ENCODE assay signal across 8 cellular contexts in genomic region chr10:6445671-6446278, GRCh38.
DNase-seq lines count a peak whose midpoint lies in the region; ATAC-seq and TF ChIP-seq lines count a peak whose summit lies in the region.

No MANE protein-coding gene starts in this region.

- no peaks in the 10 kb centered on the region for H3K9me3 ChIP-seq in right lobe of liver

- no peak overlapping the region for H3K4me3 Mint-ChIP-seq in activated CD4-positive, alpha-beta T cell treated with anti-CD3 and anti-CD28 coated beads for 36 hours

- H3K27me3 Mint-ChIP-seq in activated CD4-positive, alpha-beta T cell treated with anti-CD3 and anti-CD28 coated beads for 36 hours = no peaks in the 10 kb centered on the region

- H3K4me3 ChIP-seq in Jurkat, Clone E6-1 (ENCODE audit: low read length) = no peak overlapping the region
- H3K4me3 ChIP-seq in right lobe of liver = no peak overlapping the region

- intact Hi-C loops in activated CD4-positive, alpha-beta T cell treated with anti-CD3 and anti-CD28 coated beads for 36 hours (cut with DNase I, micrococcal nuclease) = loop anchor here in 1 of 2 experiments (2.0 kb wide), 1 partner anchor 203 kb away; no protein-coding TSS in a partner anchor
- intact Hi-C loops in right lobe of liver (cut with DNase I) = no loop called here

- H3K27ac ChIP-seq in right lobe of liver = no peak overlapping the region

- peaks cover 30% of the 10 kb centered on the region for H3K4me1 Mint-ChIP-seq in activated CD4-positive, alpha-beta T cell treated with anti-CD3 and anti-CD28 coated beads for 36 hours

- CTCF ChIA-PET in activated CD4-positive, alpha-beta T cell treated with anti-CD3 and anti-CD28 coated beads for 36 hours (lab: Charles Lee) = interaction anchor here (0.6 to 3.4 kb wide), 33 partner anchors 8 to 964 kb away, joined by 3 to 12 read pairs (median 4); no protein-coding TSS in a partner anchor

- peaks cover 35% of the 10 kb centered on the region for H3K36me3 Mint-ChIP-seq in activated CD4-positive, alpha-beta T cell treated with anti-CD3 and anti-CD28 coated beads for 36 hours (ENCODE audit: low read depth)

- POLR2A ChIA-PET in activated CD4-positive, alpha-beta T cell treated with anti-CD3 and anti-CD28 coated beads for 36 hours (lab: Charles Lee) = no interaction called here

- peak; percentile 73 for ATAC-seq in activated CD4-positive, alpha-beta T cell treated with anti-CD3 and anti-CD28 coated beads for 36 hours
- ATAC-seq in right lobe of liver = peak; percentile 56 to 73 (median 66)
- no peak for ATAC-seq in GM19467 (IDR thresholded peaks at IDR 0.05; ENCODE audit: unreplicated experiment)

- H3K4me1 ChIP-seq in right lobe of liver = no peaks in the 10 kb centered on the region

- no peaks in the 10 kb centered on the region for H3K27me3 ChIP-seq in right lobe of liver

- H3K27ac Mint-ChIP-seq in activated CD4-positive, alpha-beta T cell treated with anti-CD3 and anti-CD28 coated beads for 36 hours = peak overlapping the region; percentile 25

- DNase-seq in COLO668 (lab: John Stamatoyannopoulos, UW; ENCODE audit: unreplicated experiment) (peak; percentile 0), cerebellum (ENCODE audit: low spot score) (peak; percentile 3), right lobe of liver (peak in 2 of 3 donors; percentile 41 to 62), NCI-H774 (lab: John Stamatoyannopoulos, UW) (no peak)
- peak; percentile 73 for DNase-seq in Jurkat, Clone E6-1 (ENCODE audit: low read depth, low spot score)
- peak; percentile 80 for DNase-seq in activated CD4-positive, alpha-beta T cell treated with anti-CD3 and anti-CD28 coated beads for 36 hours
- peak; percentile 19 to 34 for DNase-seq in stimulated activated CD8-positive, alpha-beta memory T cell treated with anti-CD3 and anti-CD28 coated beads, Interleukin-15, amount 100 ng/mL, for 4 hours (ENCODE audit: low read depth in 2 of 2)

- H3K9me3 Mint-ChIP-seq in activated CD4-positive, alpha-beta T cell treated with anti-CD3 and anti-CD28 coated beads for 36 hours (ENCODE audit: low read depth) = no peaks in the 10 kb centered on the region

- no peaks in the 10 kb centered on the region for H3K36me3 ChIP-seq in right lobe of liver

- 10% methylated on average over 11 of the region's 11 CpGs for WGBS in right lobe of liver (ENCODE audit: insufficient coverage, low coverage, low lambda C conversion rate, missing lambda C conversion rate)

- peak; percentile 30 to 61 (median 60) for TF ChIP-seq CTCF in right lobe of liver (IDR thresholded peaks at IDR 0.05)

- TF ChIP-seq POLR2A in right lobe of liver (IDR thresholded peaks at IDR 0.05) = no peak
